Comparison of ENCODE assay signal across 15 cellular contexts in the genomic region with DNA sequence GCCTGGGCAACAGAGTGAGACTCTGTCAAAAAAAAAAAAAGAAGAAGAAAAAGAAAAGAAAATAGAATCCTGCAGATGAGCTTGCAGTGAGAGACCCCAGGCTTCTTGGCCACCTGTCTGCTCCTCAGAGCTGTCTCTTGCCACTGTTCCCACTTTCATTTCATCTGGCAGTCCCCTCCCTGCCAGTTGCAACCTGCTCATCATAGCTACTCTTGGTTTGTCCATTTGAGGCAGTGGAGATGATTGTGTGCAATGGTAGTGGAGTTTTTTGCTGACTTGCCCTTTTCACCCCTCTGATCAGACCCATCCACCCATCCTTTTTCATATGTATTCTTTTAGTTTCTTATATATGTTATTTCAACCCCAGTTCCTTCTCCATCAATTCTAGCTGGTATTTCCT. TPM values are rescaled to one million over a fixed set of nuclear protein-coding genes. Genes with fewer than 3 reads are reported as not detected.
A peak's percentile ranks its signal among the peaks of the same experiment; 100 is the strongest.
DNase-seq lines count a peak whose midpoint lies in the region; ATAC-seq and TF ChIP-seq lines count a peak whose summit lies in the region.
"Had no signal": no experiment of that assay in that cellular context is flagged by ENCODE, and none has a peak within 500 bp of the region (broad histone marks: within the 10 kb centered on the region; RNA-seq: fewer than 3 reads in every experiment).

No MANE protein-coding gene starts in this region.

- no peak overlapping the region for H3K4me3 ChIP-seq in upper lobe of right lung
- H3K4me3 ChIP-seq: ovary had no signal

- no peak for DNase-seq in naive B cell
- DNase-seq in upper lobe of right lung = no peak
- no peak for DNase-seq in H4 (ENCODE audit: low spot score)
- DNase-seq in hippocampal formation (lab: John Stamatoyannopoulos, UW) = no peak
- no peak for DNase-seq in cardiac septum (ENCODE audit: low spot score)
- DNase-seq: activated CD4-positive, CD25-positive, alpha-beta regulatory T cell; activated naive CD4-positive, alpha-beta T cell treated with Interleukin-2 at 50 U/mL for 16 hours; DMS53; foreskin melanocyte; ovary; stimulated activated CD4-positive, alpha-beta T cell treated with anti-CD3 and anti-CD28 coated beads, Interleukin-1b, Interleukin-23, amount 100 ng/mL, for 48 hours had no signal

- peaks cover 16 to 17% of the 10 kb centered on the region in 2 donors for H3K36me3 Mint-ChIP-seq in naive B cell

- H3K4me1 ChIP-seq in upper lobe of right lung = peaks cover 5% of the 10 kb centered on the region

- no peak for TF ChIP-seq CTCF in upper lobe of right lung (IDR thresholded peaks at IDR 0.05)

- peaks cover 7 to 19% (median 15%) of the 10 kb centered on the region in 7 donors for H3K9me3 Mint-ChIP-seq in naive B cell

- H3K9me3 ChIP-seq in upper lobe of right lung = no peaks in the 10 kb centered on the region
- H3K9me3 ChIP-seq: ovary had no signal

- peaks cover 36 to 79% (median 56%) of the 10 kb centered on the region in 3 donors for H3K4me1 Mint-ChIP-seq in naive B cell

- no peak overlapping the region for H3K4me3 Mint-ChIP-seq in naive B cell

- intact Hi-C loops in upper lobe of right lung (cut with DNase I) = no loop called here
- intact Hi-C loops in cardiac septum (cut with DNase I) = no loop called here

- H3K27me3 Mint-ChIP-seq in naive B cell = no peaks in the 10 kb centered on the region

- peak overlapping the region in 2 of 6 donors; percentile 57 to 68 for H3K27ac Mint-ChIP-seq in naive B cell

- no peaks in the 10 kb centered on the region for H3K36me3 ChIP-seq in upper lobe of right lung
- H3K36me3 ChIP-seq: ovary had no signal

- peak; percentile 56 for ATAC-seq in GM18909 (IDR thresholded peaks at IDR 0.05; ENCODE audit: poor library complexity, unreplicated experiment)
- ATAC-seq in GM21786 (IDR thresholded peaks at IDR 0.05; ENCODE audit: unreplicated experiment) = peak; percentile 62
- ATAC-seq in HG03378 (IDR thresholded peaks at IDR 0.05; ENCODE audit: unreplicated experiment) = peak; percentile 39
- ATAC-seq in naive B cell (ENCODE audit: low read depth in 2 of 2) = peak; percentile 30
- no peak for ATAC-seq in upper lobe of right lung
- ATAC-seq: left lobe of liver had no signal

- H3K27me3 ChIP-seq in upper lobe of right lung = no peaks in the 10 kb centered on the region
- H3K27me3 ChIP-seq: ovary had no signal

- no peak overlapping the region for H3K27ac ChIP-seq in upper lobe of right lung
- H3K27ac ChIP-seq: ovary had no signal

RNA-seq across cellular contexts. Expression of gene ANKRD33B, which starts 28.7 kb away (rescaled TPM):
- 1 to 10 TPM; 1.3 to 2.7 (median 1.9) TPM for polyA plus RNA-seq in naive B cell (ENCODE audit: low read depth in 6 of 6)
- total RNA-seq in upper lobe of right lung (6.1 TPM), cardiac septum (15.2 TPM)
- total RNA-seq in H4 (2014; rRNA removed; shearing (Covaris generic)) = 1.1 and 1.3 TPM in 2 replicates
